20 cellular contexts compared by ENCODE assay signal in the genomic region with DNA sequence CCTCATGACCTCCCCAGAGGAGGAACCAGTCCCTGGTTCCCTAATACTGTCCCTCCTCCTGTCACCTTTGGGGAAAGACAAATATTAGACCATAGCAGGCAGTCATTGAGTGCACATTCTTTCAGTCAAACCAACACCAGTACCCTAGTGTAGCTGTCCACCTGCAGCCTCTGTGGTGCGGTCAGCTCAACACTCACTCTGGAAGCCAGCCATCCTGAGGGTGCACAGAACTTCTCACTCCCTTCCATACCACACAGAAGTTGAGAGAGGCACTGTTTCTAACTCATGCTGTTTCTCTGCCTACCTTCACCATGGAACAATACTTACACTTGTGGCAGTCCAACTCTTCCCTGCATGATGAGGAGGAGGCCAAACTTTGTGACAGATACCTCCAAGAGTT.
"Had no signal": no experiment of that assay in that cellular context is flagged by ENCODE, and none has a peak within 500 bp of the region (broad histone marks: within the 10 kb centered on the region; RNA-seq: fewer than 3 reads in every experiment).

No MANE protein-coding gene starts in this region.

- H3K36me3 ChIP-seq: left ventricle myocardium inferior, neural progenitor cell, ovary, right atrium auricular region, spleen, tibial nerve, vagina had no signal

- H3K27me3 ChIP-seq: neural progenitor cell, ovary, right atrium auricular region, spleen, tibial nerve, vagina had no signal

- H3K9ac ChIP-seq: neural progenitor cell had no signal

- DNase-seq: islet precursor cell; left ventricle myocardium inferior; mesendoderm; naive B cell; natural killer cell; nephron progenitor cell; ovary; spleen; stimulated activated CD4-positive, alpha-beta T cell treated with anti-CD3 and anti-CD28 coated beads, Interleukin-4, amount 100 ng/mL, for 24 hours; stimulated activated naive CD4-positive, alpha-beta T cell treated with Interleukin-2 at 50 U/mL for 16 hours; stimulated activated naive CD8-positive, alpha-beta T cell treated with anti-CD3 and anti-CD28 coated beads, Interleukin-15, amount 100 ng/mL, for 72 hours; substantia nigra had no signal

- H2AFZ ChIP-seq: neural progenitor cell had no signal

- H3K9me3 ChIP-seq: ovary, right atrium auricular region, spleen, vagina had no signal

- H3K27ac ChIP-seq: left ventricle myocardium inferior, neural progenitor cell, ovary, right atrium auricular region, skin epidermis, spleen, tibial nerve, vagina had no signal

- H3K4me1 ChIP-seq: left ventricle myocardium inferior, neural progenitor cell, right atrium auricular region, spleen, tibial nerve, vagina had no signal

- H3K4me3 ChIP-seq: left ventricle myocardium inferior, lung, neural progenitor cell, ovary, right atrium auricular region, skin epidermis, spleen, tibial nerve, vagina had no signal

- ATAC-seq: natural killer cell; sciatic nerve; stimulated activated effector memory CD8-positive, alpha-beta T cell treated with anti-CD3 and anti-CD28 coated beads, Interleukin-12 subunit alpha, Interleukin-12 subunit beta, amount 100 ng/mL, for 72 hours; stimulated activated naive CD8-positive, alpha-beta T cell treated with anti-CD3 and anti-CD28 coated beads, Interleukin-15, amount 100 ng/mL, for 72 hours had no signal

- H3K4me2 ChIP-seq: neural progenitor cell had no signal
